12 cellular contexts compared by ENCODE assay signal in genomic region chr2:173150087-173150486, GRCh38.
DNase-seq lines count a peak whose midpoint lies in the region; ATAC-seq and TF ChIP-seq lines count a peak whose summit lies in the region.
"Had no signal": no experiment of that assay in that cellular context is flagged by ENCODE, and none has a peak within 500 bp of the region (broad histone marks: within the 10 kb centered on the region; RNA-seq: fewer than 3 reads in every experiment).

No MANE protein-coding gene starts in this region.

- H3K4me3 Mint-ChIP-seq in activated naive CD8-positive, alpha-beta T cell treated with anti-CD3 and anti-CD28 coated beads for 36 hours: no peak overlapping the region
- H3K4me3 Mint-ChIP-seq in immature natural killer cell (peak overlapping the region; percentile 57 to 79 (median 64)), CD14-positive monocyte (no peak overlapping the region)
- H3K4me3 Mint-ChIP-seq in stimulated activated memory B cell treated with anti-CD40 and anti-IgM and Interleukin-4, amounts not matched to agents 10 μg/mL and 1 μg/mL and 100 μg/mL, for 72 hours: no peak overlapping the region
- H3K4me3 Mint-ChIP-seq: activated naive CD4-positive, alpha-beta T cell treated with anti-CD3 and anti-CD28 coated beads, Interleukin-2, amount 50 U/mL, for 24 hours had no signal

- ATAC-seq in stimulated activated memory B cell treated with anti-CD40 and anti-IgM and Interleukin-4, amounts not matched to agents 10 μg/mL and 1 μg/mL and 100 μg/mL, for 72 hours: no peak

- H3K4me1 Mint-ChIP-seq in activated naive CD8-positive, alpha-beta T cell treated with anti-CD3 and anti-CD28 coated beads for 36 hours: peaks cover 38% of the 10 kb centered on the region
- peaks cover 37 to 61% of the 10 kb centered on the region in 2 donors for H3K4me1 Mint-ChIP-seq in immature natural killer cell
- H3K4me1 Mint-ChIP-seq in CD14-positive monocyte: peaks cover 27% of the 10 kb centered on the region
- peaks cover 11% of the 10 kb centered on the region for H3K4me1 Mint-ChIP-seq in stimulated activated memory B cell treated with anti-CD40 and anti-IgM and Interleukin-4, amounts not matched to agents 10 μg/mL and 1 μg/mL and 100 μg/mL, for 72 hours

- peaks cover 21% of the 10 kb centered on the region for H3K27me3 Mint-ChIP-seq in activated naive CD8-positive, alpha-beta T cell treated with anti-CD3 and anti-CD28 coated beads for 36 hours
- H3K27me3 Mint-ChIP-seq in immature natural killer cell (ENCODE audit: low read depth in 3 of 3) (no peaks in the 10 kb centered on the region), CD14-positive monocyte (ENCODE audit: low read depth in 3 of 3) (no peaks in the 10 kb centered on the region)
- H3K27me3 Mint-ChIP-seq in stimulated activated memory B cell treated with anti-CD40 and anti-IgM and Interleukin-4, amounts not matched to agents 10 μg/mL and 1 μg/mL and 100 μg/mL, for 72 hours: no peaks in the 10 kb centered on the region

- no peak for TF ChIP-seq CTCF in CD14-positive monocyte (IDR thresholded peaks at IDR 0.05)

- intact Hi-C loops in CD14-positive monocyte (cut with micrococcal nuclease): no loop called here

- H3K36me3 Mint-ChIP-seq in activated naive CD8-positive, alpha-beta T cell treated with anti-CD3 and anti-CD28 coated beads for 36 hours: no peaks in the 10 kb centered on the region
- H3K36me3 Mint-ChIP-seq in immature natural killer cell (peaks cover 0 to 4% (median 3%) of the 10 kb centered on the region in 3 donors), CD14-positive monocyte (peaks cover 3 to 5% of the 10 kb centered on the region in 2 donors)
- peaks cover 10% of the 10 kb centered on the region for H3K36me3 Mint-ChIP-seq in stimulated activated memory B cell treated with anti-CD40 and anti-IgM and Interleukin-4, amounts not matched to agents 10 μg/mL and 1 μg/mL and 100 μg/mL, for 72 hours
- H3K36me3 Mint-ChIP-seq: activated naive CD4-positive, alpha-beta T cell treated with anti-CD3 and anti-CD28 coated beads, Interleukin-2, amount 50 U/mL, for 24 hours had no signal

- peak; percentile 45 for DNase-seq in AG08395 (ENCODE audit: low spot score)
- peak; percentile 85 for DNase-seq in EH (ENCODE audit: low read depth)
- DNase-seq in activated naive CD8-positive, alpha-beta T cell treated with anti-CD3 and anti-CD28 coated beads for 36 hours: no peak
- no peak for DNase-seq in immature natural killer cell
- no peak for DNase-seq in CD14-positive monocyte (ENCODE audit: low spot score)
- no peak for DNase-seq in NCI-H146 (lab: John Stamatoyannopoulos, UW)
- DNase-seq: Caco-2, GOT3, NCI-H1092 treated with DMSO at 0.1 percent for 48 hours, NCI-H524 had no signal

- H3K27ac Mint-ChIP-seq in activated naive CD8-positive, alpha-beta T cell treated with anti-CD3 and anti-CD28 coated beads for 36 hours: peak overlapping the region; percentile 80
- H3K27ac Mint-ChIP-seq in immature natural killer cell: peak overlapping the region; percentile 84 to 98 (median 94)
- peak overlapping the region in 1 of 7 donors; percentile 41 for H3K27ac Mint-ChIP-seq in CD14-positive monocyte
- H3K27ac Mint-ChIP-seq in stimulated activated memory B cell treated with anti-CD40 and anti-IgM and Interleukin-4, amounts not matched to agents 10 μg/mL and 1 μg/mL and 100 μg/mL, for 72 hours: no peak overlapping the region

- peaks cover 4% of the 10 kb centered on the region for H3K9me3 Mint-ChIP-seq in activated naive CD8-positive, alpha-beta T cell treated with anti-CD3 and anti-CD28 coated beads for 36 hours
- H3K9me3 Mint-ChIP-seq in immature natural killer cell: no peaks in the 10 kb centered on the region
- peaks cover 0 to 2% (median 0%) of the 10 kb centered on the region in 7 donors for H3K9me3 Mint-ChIP-seq in CD14-positive monocyte
- H3K9me3 Mint-ChIP-seq in stimulated activated memory B cell treated with anti-CD40 and anti-IgM and Interleukin-4, amounts not matched to agents 10 μg/mL and 1 μg/mL and 100 μg/mL, for 72 hours: no peaks in the 10 kb centered on the region
- H3K9me3 Mint-ChIP-seq: activated naive CD4-positive, alpha-beta T cell treated with anti-CD3 and anti-CD28 coated beads, Interleukin-2, amount 50 U/mL, for 24 hours had no signal

Comparison
In these comparisons a context has a peak if more than half of its experiments do, and no peak if none do; other contexts are left out.
1. DNase-seq: peak in AG08395 (single experiment) and EH (single experiment); none in activated naive CD8-positive, alpha-beta T cell treated with anti-CD3 and anti-CD28 coated beads for 36 hours (single experiment), immature natural killer cell (0 of 3), CD14-positive monocyte (single experiment) and NCI-H146 (single experiment).
2. H3K4me3 Mint-ChIP-seq: peak in immature natural killer cell (5 of 5); none in activated naive CD8-positive, alpha-beta T cell treated with anti-CD3 and anti-CD28 coated beads for 36 hours (single experiment), CD14-positive monocyte (0 of 2) and stimulated activated memory B cell treated with anti-CD40 and anti-IgM and Interleukin-4, amounts not matched to agents 10 μg/mL and 1 μg/mL and 100 μg/mL, for 72 hours (single experiment).